18 cellular contexts compared by ENCODE assay signal in the genomic region with DNA sequence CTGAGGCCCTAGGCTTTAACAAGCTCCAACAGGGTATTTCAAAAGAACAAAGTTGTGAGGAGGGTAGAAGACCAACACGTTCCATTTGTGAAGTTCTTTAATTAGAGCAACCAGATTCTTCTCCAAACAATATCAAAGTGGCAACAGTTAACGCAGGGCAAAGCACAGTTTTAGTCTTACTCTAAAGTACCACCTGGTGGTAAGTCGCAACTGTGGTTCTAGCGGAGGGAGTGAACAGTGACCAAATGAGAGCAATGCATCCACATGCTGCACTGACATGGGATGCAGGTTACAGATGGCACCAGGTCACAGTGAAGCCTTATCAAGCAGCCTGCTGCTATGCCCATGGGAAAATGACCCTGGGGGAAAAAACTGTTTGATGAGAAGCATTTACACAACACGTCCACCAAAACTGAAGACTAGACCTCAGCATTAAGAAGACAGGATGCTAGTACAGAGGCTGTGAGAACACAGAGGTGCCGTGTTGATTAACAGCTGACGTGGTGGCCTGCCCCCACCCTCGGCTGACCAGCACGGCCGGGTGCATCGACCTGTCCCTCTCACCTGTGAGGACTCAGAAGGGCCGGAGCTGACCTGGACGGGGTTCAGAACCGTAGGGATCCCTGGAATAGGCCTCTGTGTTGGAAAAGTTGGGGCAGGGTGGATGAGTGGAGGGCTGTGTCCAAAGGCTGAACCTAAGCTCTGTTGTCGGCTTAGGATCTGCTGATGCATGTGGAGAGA.
"Had no signal": no experiment of that assay in that cellular context is flagged by ENCODE, and none has a peak within 500 bp of the region (broad histone marks: within the 10 kb centered on the region; RNA-seq: fewer than 3 reads in every experiment).

No MANE protein-coding gene starts in this region.

- H3K36me3 Mint-ChIP-seq: naive thymus-derived CD8-positive, alpha-beta T cell; T-cell had no signal

- H3K27me3 Mint-ChIP-seq: type B pancreatic cell had no signal

- H3K9me3 Mint-ChIP-seq: naive thymus-derived CD8-positive, alpha-beta T cell; stimulated activated naive CD8-positive, alpha-beta T cell treated with anti-CD3 and anti-CD28 coated beads, Interleukin-15, Interleukin-2, amounts not matched to agents 100 ng/mL and 50 ng/mL, for 24 hours; T-cell; type B pancreatic cell had no signal

- H3K4me1 Mint-ChIP-seq: naive thymus-derived CD8-positive, alpha-beta T cell; T-cell had no signal

- H3K9me3 ChIP-seq: breast epithelium, gastroesophageal sphincter, heart right ventricle, suprapubic skin had no signal

- H3K4me3 Mint-ChIP-seq: naive thymus-derived CD8-positive, alpha-beta T cell; stimulated activated naive CD8-positive, alpha-beta T cell treated with anti-CD3 and anti-CD28 coated beads, Interleukin-15, Interleukin-2, amounts not matched to agents 100 ng/mL and 50 ng/mL, for 24 hours; T-cell; type B pancreatic cell had no signal

- H3K4me1 ChIP-seq: breast epithelium, heart right ventricle, suprapubic skin had no signal

- FAIRE-seq: islet of Langerhans had no signal

- H3K27ac Mint-ChIP-seq: naive thymus-derived CD8-positive, alpha-beta T cell; progenitor cell of endocrine pancreas; stimulated activated naive CD8-positive, alpha-beta T cell treated with anti-CD3 and anti-CD28 coated beads, Interleukin-15, Interleukin-2, amounts not matched to agents 100 ng/mL and 50 ng/mL, for 24 hours; T-cell; type B pancreatic cell had no signal

- H3K36me3 ChIP-seq: breast epithelium had no signal

- H3K27me3 ChIP-seq: breast epithelium, gastroesophageal sphincter, heart right ventricle, suprapubic skin had no signal

- H3K27ac ChIP-seq: breast epithelium, dorsolateral prefrontal cortex, gastroesophageal sphincter, heart right ventricle, suprapubic skin had no signal

- H3K4me3 ChIP-seq: breast epithelium, dorsolateral prefrontal cortex, gastroesophageal sphincter, heart right ventricle, lung, suprapubic skin had no signal

- DNase-seq: activated naive CD4-positive, alpha-beta T cell treated with Interleukin-2 at 50 U/mL for 16 hours; activated T-cell treated with anti-CD3 and anti-CD28 coated beads for 4 hours; anterior cingulate cortex; dorsolateral prefrontal cortex; heart right ventricle; naive thymus-derived CD8-positive, alpha-beta T cell; occipital lobe; T-cell; T-helper 9 cell had no signal

- ATAC-seq: activated CD4-positive, CD25-positive, alpha-beta regulatory T cell treated with anti-CD3 and anti-CD28 coated beads, Interleukin-2, amount 50 U/mL, for 24 hours; gastroesophageal sphincter; heart right ventricle; naive thymus-derived CD8-positive, alpha-beta T cell; T-cell had no signal
